ENCODE assay signal across 18 cellular contexts in genomic region chr5:139835656-139836055, GRCh38. TPM values are rescaled to one million over a fixed set of nuclear protein-coding genes. Genes with fewer than 3 reads are reported as not detected.
DNase-seq lines count a peak whose midpoint lies in the region; ATAC-seq, FAIRE-seq and TF ChIP-seq lines count a peak whose summit lies in the region.
"Had no signal": no experiment of that assay in that cellular context is flagged by ENCODE, and none has a peak within 500 bp of the region (broad histone marks: within the 10 kb centered on the region; RNA-seq: fewer than 3 reads in every experiment).

No MANE protein-coding gene starts in this region.

- CTCF ChIA-PET in HCT116 (lab: Charles Lee) = no interaction called here
- CTCF ChIA-PET in GM12878 (lab: Yijun Ruan, JAX) = interaction anchor here (0.8 kb wide), 1 partner anchor 133 kb away, joined by 3 read pairs; no protein-coding TSS in a partner anchor

- no peak overlapping the region for H4K5ac ChIP-seq in mesendoderm (ENCODE audit: low read length)

- H3K27me3 ChIP-seq in HCT116 (ENCODE audit: insufficient read depth, low read length) = peaks cover 39% of the 10 kb centered on the region
- no peaks in the 10 kb centered on the region; a peak in 1 of 4 replicates for H3K27me3 ChIP-seq in GM12878 (replicated peaks in 1 of 2; ENCODE audit: control insufficient read depth in 2 of 2, insufficient read depth in 2 of 2, low read length in 1 of 2)
- no peaks in the 10 kb centered on the region for H3K27me3 ChIP-seq in mesendoderm (ENCODE audit: insufficient read depth, low read length, poor library complexity)
- peaks cover 0 to 19% of the 10 kb centered on the region in 2 donors for H3K27me3 ChIP-seq in left lung
- H3K27me3 ChIP-seq: BLaER1 had no signal

- DNase-seq in activated naive CD8-positive, alpha-beta T cell treated with anti-CD3 and anti-CD28 coated beads, Interleukin-2, amount 10 ng/mL, durations not matched to agents 7 days and 5 days = peak; percentile 8
- DNase-seq in activated naive CD8-positive, alpha-beta T cell treated with anti-CD3 and anti-CD28 coated beads for 36 hours = no peak
- DNase-seq in HCT116 (ENCODE audit: low read depth, low spot score) = no peak
- DNase-seq in GM12878 (ENCODE audit: low read depth, low spot score) = no peak
- DNase-seq in mesendoderm = peak; percentile 3
- no peak for DNase-seq in NCI-H2029 (lab: John Stamatoyannopoulos, UW)
- DNase-seq in left lung = no peak
- DNase-seq in COR-L47 (lab: John Stamatoyannopoulos, UW) = no peak
- DNase-seq: 8988T, DMS 273 treated with DMSO at 0.1 percent for 48 hours, GOT3, Karpas-422, NCI-H1105 treated with DMSO at 0.1 percent for 48 hours, NCI-H187 treated with DMSO at 0.1 percent for 48 hours, NCI-H82, PC-9, SHP77 had no signal

- no peak overlapping the region for H3K4ac ChIP-seq in mesendoderm (ENCODE audit: low read depth, low read length)

- no peak overlapping the region for H2BK5ac ChIP-seq in mesendoderm (ENCODE audit: low read length)

- H3K9me3 Mint-ChIP-seq in activated naive CD8-positive, alpha-beta T cell treated with anti-CD3 and anti-CD28 coated beads, Interleukin-2, amount 10 ng/mL, durations not matched to agents 7 days and 5 days = no peaks in the 10 kb centered on the region
- H3K9me3 Mint-ChIP-seq in activated naive CD8-positive, alpha-beta T cell treated with anti-CD3 and anti-CD28 coated beads for 36 hours = no peaks in the 10 kb centered on the region

- H4K8ac ChIP-seq in mesendoderm (ENCODE audit: low read depth, low read length) = no peak overlapping the region

- H3K27me3 Mint-ChIP-seq in activated naive CD8-positive, alpha-beta T cell treated with anti-CD3 and anti-CD28 coated beads, Interleukin-2, amount 10 ng/mL, durations not matched to agents 7 days and 5 days = peaks cover 13% of the 10 kb centered on the region
- H3K27me3 Mint-ChIP-seq in activated naive CD8-positive, alpha-beta T cell treated with anti-CD3 and anti-CD28 coated beads for 36 hours = peaks cover 6% of the 10 kb centered on the region

- H3K4me2 ChIP-seq in HCT116 (ENCODE audit: low read length) (no peak overlapping the region), GM12878 (ENCODE audit: control insufficient read depth, insufficient read depth) (no peak overlapping the region), mesendoderm (ENCODE audit: low read length) (no peak overlapping the region)
- H3K4me2 ChIP-seq: BLaER1, PC-9 had no signal

- no peak overlapping the region for H3K9ac ChIP-seq in HCT116 (ENCODE audit: low read length)
- no peak overlapping the region for H3K9ac ChIP-seq in GM12878 (ENCODE audit: control insufficient read depth, insufficient read depth, low read length)
- no peak overlapping the region for H3K9ac ChIP-seq in mesendoderm (ENCODE audit: low read length)
- H3K9ac ChIP-seq: BLaER1 had no signal

- H3K36me3 Mint-ChIP-seq in activated naive CD8-positive, alpha-beta T cell treated with anti-CD3 and anti-CD28 coated beads, Interleukin-2, amount 10 ng/mL, durations not matched to agents 7 days and 5 days = no peaks in the 10 kb centered on the region
- H3K36me3 Mint-ChIP-seq in activated naive CD8-positive, alpha-beta T cell treated with anti-CD3 and anti-CD28 coated beads for 36 hours = no peaks in the 10 kb centered on the region

- H3K4me1 ChIP-seq in HCT116 (ENCODE audit: control insufficient read depth in 1 of 2, insufficient read depth in 2 of 2, low read length in 2 of 2) (peaks cover 0 to 8% of the 10 kb centered on the region in 2 experiments; a peak in 1 of 4 replicates), GM12878 (ENCODE audit: control insufficient read depth, insufficient read depth, low read length) (no peaks in the 10 kb centered on the region), mesendoderm (ENCODE audit: control insufficient read depth, low read depth, low read length) (no peaks in the 10 kb centered on the region), left lung (no peaks in the 10 kb centered on the region)
- H3K4me1 ChIP-seq: BLaER1 had no signal

- H2AFZ ChIP-seq in HCT116 (ENCODE audit: low read depth, low read length, poor library complexity, severe bottlenecking) (no peak overlapping the region), GM12878 (ENCODE audit: control insufficient read depth, low read depth, low read length) (no peak overlapping the region)
- H2AFZ ChIP-seq: PC-9 had no signal

- SMC1A ChIA-PET in GM12878 (lab: Charles Lee; ENCODE audit: uncharacterized antibody, unreplicated experiment) = no interaction called here

- H3K4me1 Mint-ChIP-seq in activated naive CD8-positive, alpha-beta T cell treated with anti-CD3 and anti-CD28 coated beads, Interleukin-2, amount 10 ng/mL, durations not matched to agents 7 days and 5 days = no peaks in the 10 kb centered on the region
- no peaks in the 10 kb centered on the region for H3K4me1 Mint-ChIP-seq in activated naive CD8-positive, alpha-beta T cell treated with anti-CD3 and anti-CD28 coated beads for 36 hours

- 32% methylated on average over 3 of the region's 3 CpGs for WGBS in GM12878 (ENCODE audit: insufficient coverage, insufficient replicate concordance, low lambda C conversion rate, missing lambda C conversion rate)
- WGBS in mesendoderm (ENCODE audit: extremely low coverage, insufficient coverage, low lambda C conversion rate) = no CpG with 5 or more reads among the region's 3 CpGs

- H3K23ac ChIP-seq in mesendoderm (ENCODE audit: low read length) = no peak overlapping the region

- H3K36me3 ChIP-seq in HCT116 (ENCODE audit: control insufficient read depth in 1 of 2, insufficient read depth in 2 of 2, low read length in 2 of 2) (no peaks in the 10 kb centered on the region), GM12878 (ENCODE audit: control insufficient read depth in 2 of 2, insufficient read depth in 2 of 2, low read length in 1 of 2) (no peaks in the 10 kb centered on the region), mesendoderm (ENCODE audit: control insufficient read depth, insufficient read depth, low read length) (no peaks in the 10 kb centered on the region), left lung (no peaks in the 10 kb centered on the region)
- H3K36me3 ChIP-seq: BLaER1 had no signal

- no peak overlapping the region for H3K4me3 Mint-ChIP-seq in activated naive CD8-positive, alpha-beta T cell treated with anti-CD3 and anti-CD28 coated beads, Interleukin-2, amount 10 ng/mL, durations not matched to agents 7 days and 5 days
- no peak overlapping the region for H3K4me3 Mint-ChIP-seq in activated naive CD8-positive, alpha-beta T cell treated with anti-CD3 and anti-CD28 coated beads for 36 hours

- H3K56ac ChIP-seq in mesendoderm (ENCODE audit: low read length) = no peak overlapping the region

- no peak for TF ChIP-seq RAD21 in HCT116 (IDR thresholded peaks at IDR 0.05; ENCODE audit: low read depth)
- no peak for TF ChIP-seq RAD21 in GM12878 (IDR thresholded peaks at IDR 0.05; ENCODE audit: insufficient read depth, low read depth, low read length)

- no peak for ATAC-seq in activated naive CD8-positive, alpha-beta T cell treated with anti-CD3 and anti-CD28 coated beads, Interleukin-2, amount 10 ng/mL, durations not matched to agents 7 days and 5 days (ENCODE audit: low read depth)
- no peak for ATAC-seq in HCT116
- ATAC-seq in GM12878 = no peak
- no peak for ATAC-seq in left lung

- H3K79me1 ChIP-seq in mesendoderm (ENCODE audit: low read length) = no peaks in the 10 kb centered on the region

- H3K79me2 ChIP-seq in HCT116 (ENCODE audit: insufficient read depth, low read length) = no peaks in the 10 kb centered on the region
- H3K79me2 ChIP-seq in GM12878 (ENCODE audit: control insufficient read depth, insufficient read depth, low read length) = no peaks in the 10 kb centered on the region
- no peaks in the 10 kb centered on the region for H3K79me2 ChIP-seq in mesendoderm (ENCODE audit: control insufficient read depth, insufficient read depth, low read length)

- no peak overlapping the region for H3K18ac ChIP-seq in mesendoderm (ENCODE audit: low read length)

- TF ChIP-seq EP300 in GM12878 (IDR thresholded peaks at IDR 0.05; ENCODE audit: borderline replicate concordance in 1 of 2, control insufficient read depth in 1 of 2, low read depth in 2 of 2, low read length in 2 of 2) = no peak

- H3K9me3 ChIP-seq in HCT116 (ENCODE audit: control insufficient read depth in 1 of 2, insufficient read depth in 1 of 2, low read depth in 1 of 2, low read length in 2 of 2) (no peaks in the 10 kb centered on the region), GM12878 (replicated peaks; ENCODE audit: control insufficient read depth, insufficient read depth, low read length) (no peaks in the 10 kb centered on the region), left lung (no peaks in the 10 kb centered on the region)
- H3K9me3 ChIP-seq: BLaER1 had no signal

- intact Hi-C loops in HCT116 (cut with micrococcal nuclease) (no loop called here), GM12878 (cut with micrococcal nuclease; ENCODE audit: unreplicated experiment) (no loop called here), left lung (cut with DNase I) (no loop called here)

- no peak overlapping the region for H2BK15ac ChIP-seq in mesendoderm (replicated peaks; ENCODE audit: low read depth)

- H3K4me3 ChIP-seq in HCT116 (replicated peaks in 1 of 2; ENCODE audit: low read depth in 1 of 2, low read length in 2 of 2) (no peak overlapping the region), GM12878 (no peak overlapping the region), mesendoderm (ENCODE audit: low read length) (no peak overlapping the region), left lung (no peak overlapping the region)
- H3K4me3 ChIP-seq: BLaER1, PC-9 had no signal

- no peak for FAIRE-seq in GM12878 (lab: Jason Lieb, UNC)

- in situ Hi-C loops in GM12878 (cut with MboI) = no loop called here

- H2BK120ac ChIP-seq in mesendoderm (ENCODE audit: low read depth, low read length) = no peak overlapping the region

- TF ChIP-seq CTCF in HCT116 (IDR thresholded peaks at IDR 0.05 in 2 of 3, conservative IDR thresholded peaks at IDR 0.05 in 1 of 3; ENCODE audit: borderline replicate concordance in 1 of 3, insufficient read depth in 1 of 3, low read depth in 2 of 3, low read length in 2 of 3) = no peak
- TF ChIP-seq CTCF in GM12878 (IDR thresholded peaks at IDR 0.05 in 2 of 3, conservative IDR thresholded peaks at IDR 0.05 in 1 of 3; ENCODE audit: control insufficient read depth in 2 of 3, extremely low read depth in 1 of 3, insufficient read depth in 1 of 3, low read depth in 3 of 3, low read length in 3 of 3) = no peak
- TF ChIP-seq CTCF in left lung (IDR thresholded peaks at IDR 0.05) = no peak

- H3K27ac Mint-ChIP-seq in activated naive CD8-positive, alpha-beta T cell treated with anti-CD3 and anti-CD28 coated beads, Interleukin-2, amount 10 ng/mL, durations not matched to agents 7 days and 5 days = no peak overlapping the region
- no peak overlapping the region for H3K27ac Mint-ChIP-seq in activated naive CD8-positive, alpha-beta T cell treated with anti-CD3 and anti-CD28 coated beads for 36 hours

- H4K20me1 ChIP-seq in HCT116 (ENCODE audit: insufficient read depth) (no peaks in the 10 kb centered on the region), GM12878 (ENCODE audit: control insufficient read depth, insufficient read depth) (no peaks in the 10 kb centered on the region)
- H4K20me1 ChIP-seq: BLaER1 had no signal

- no peaks in the 10 kb centered on the region for H3K9me2 ChIP-seq in HCT116 (ENCODE audit: insufficient read depth)

- no TSS peak for BruUV-seq in HCT116 (replicated peaks; lab: Mats Ljungman, UMichigan)
- no TSS peak for BruUV-seq in GM12878 (replicated peaks; lab: Mats Ljungman, UMichigan)

- H3K27ac ChIP-seq in HCT116 (ENCODE audit: low read depth, low read length) (no peak overlapping the region), GM12878 (ENCODE audit: control insufficient read depth, insufficient read depth) (no peak overlapping the region), mesendoderm (ENCODE audit: low read depth, low read length) (no peak overlapping the region), left lung (no peak overlapping the region)
- H3K27ac ChIP-seq: BLaER1, PC-9 had no signal

- POLR2A ChIA-PET in activated naive CD8-positive, alpha-beta T cell treated with anti-CD3 and anti-CD28 coated beads, Interleukin-2, amount 10 ng/mL, durations not matched to agents 7 days and 5 days (lab: Charles Lee) = no interaction called here
- POLR2A ChIA-PET in HCT116 (lab: Charles Lee) (no interaction called here), GM12878 (lab: Charles Lee) (no interaction called here)

- no peak overlapping the region for H2AK5ac ChIP-seq in mesendoderm (ENCODE audit: low read length)

- RAD21 ChIA-PET in HCT116 (lab: Charles Lee; ENCODE audit: low non-redundant PET in 1 of 2, low total read pairs in 2 of 2, uncharacterized antibody in 2 of 2, unreplicated experiment in 2 of 2) = no interaction called here
- RAD21 ChIA-PET in GM12878 (lab: Charles Lee; ENCODE audit: unreplicated experiment) = no interaction called here

- TF ChIP-seq POLR2A in HCT116 (IDR thresholded peaks at IDR 0.05; ENCODE audit: borderline replicate concordance, extremely low read depth, insufficient read depth, insufficient read length) = no peak
- no peak for TF ChIP-seq POLR2A in GM12878 (IDR thresholded peaks at IDR 0.05; ENCODE audit: low read depth, low read length)

RNA-seq across cellular contexts. Expression of gene PSD2, which starts 40.0 kb away (rescaled TPM):
- under 1 TPM; 0.08 to 0.09 TPM for total RNA-seq in activated naive CD8-positive, alpha-beta T cell treated with anti-CD3 and anti-CD28 coated beads, Interleukin-2, amount 10 ng/mL, durations not matched to agents 7 days and 5 days
- not detected for total RNA-seq in activated naive CD8-positive, alpha-beta T cell treated with anti-CD3 and anti-CD28 coated beads for 36 hours
- 0.79 TPM for total RNA-seq in HCT116 (2021; ENCODE audit: unreplicated experiment)
- polyA plus RNA-seq in HCT116 (2012) = 0.25 and 0.29 TPM in 2 replicates
- 0.12 and 0.23 TPM in 2 replicates for total RNA-seq in GM12878 (2013; cell fraction: nucleolus; rRNA removed)
- total RNA-seq in GM12878 (2014; rRNA removed) = 0.11 TPM in 1 of 2 replicates, not detected in the other
- not detected in 2 replicates for total RNA-seq in GM12878 (2014; rRNA removed; fragmentation: Illumina TruSeq; extraction: Trizol)
- not detected in 2 replicates for total RNA-seq in GM12878 (2021)
- polyA plus RNA-seq in GM12878 (2011; ENCODE audit: low read depth) = 0.05 TPM
- polyA plus RNA-seq in GM12878 (2011; rRNA removed) = 0.04 and 0.07 TPM in 2 replicates
- 0.04 and 0.07 TPM in 2 replicates for polyA plus RNA-seq in GM12878 (2011; cell fraction: cytosol; rRNA removed)
- polyA plus RNA-seq in GM12878 (2011; cell fraction: nucleus; rRNA removed) = 0.28 and 0.40 TPM in 2 replicates
- 0.04 and 0.15 TPM in 2 replicates for polyA plus RNA-seq in GM12878 (2012)
- 0.03 and 0.05 TPM in 2 replicates for polyA plus RNA-seq in GM12878 (2014; fragmentation: Illumina TruSeq; extraction: Trizol)
- polyA plus RNA-seq in GM12878 (2014; fragmentation: Nextera tagmentation; extraction: Ambion mirVana) = under 1 TPM in 1 of 2 experiments, not detected in 1; 0.02 TPM
- polyA plus RNA-seq in GM12878 (2014; rRNA removed) = 0.03 TPM in 1 of 2 replicates, not detected in the other
- polyA plus RNA-seq in GM12878 (2016; fragmentation: Nextera tagmentation; extraction: Ambion mirVana) = under 1 TPM in 1 of 2 experiments, not detected in 1; 0.14 TPM
- polyA minus RNA-seq in GM12878 (2011; rRNA and poly(A)+ RNA removed) = 0.10 TPM in 1 of 2 replicates, not detected in the other
- polyA minus RNA-seq in GM12878 (2011; cell fraction: cytosol; rRNA and poly(A)+ RNA removed) = not detected in 2 replicates
- polyA minus RNA-seq in GM12878 (2011; cell fraction: nucleus; rRNA and poly(A)+ RNA removed) = not detected in 2 replicates
- polyA plus RNA-seq in mesendoderm (2013, experiment 1 of 2) = 0.04 TPM
- polyA plus RNA-seq in mesendoderm (2013, experiment 2 of 2) = 0.03 TPM
- total RNA-seq in left lung = under 1 TPM in 1 of 2 donors, not detected in 1; 0.06 TPM

Comparison
In these comparisons a context has a peak if more than half of its experiments do, and no peak if none do; other contexts are left out.
1. DNase-seq: peak in activated naive CD8-positive, alpha-beta T cell treated with anti-CD3 and anti-CD28 coated beads, Interleukin-2, amount 10 ng/mL, durations not matched to agents 7 days and 5 days (single experiment) and mesendoderm (single experiment); none in activated naive CD8-positive, alpha-beta T cell treated with anti-CD3 and anti-CD28 coated beads for 36 hours (single experiment), HCT116 (single experiment), GM12878 (single experiment), NCI-H2029 (single experiment), left lung (0 of 2) and COR-L47 (single experiment).